Comparison of ENCODE assay signal across 20 cellular contexts in genomic region chr2:98501896-98502295, GRCh38. TPM values are rescaled to one million over a fixed set of nuclear protein-coding genes. Genes with fewer than 3 reads are reported as not detected.
A peak's percentile ranks its signal among the peaks of the same experiment; 100 is the strongest.
DNase-seq lines count a peak whose midpoint lies in the region; ATAC-seq and TF ChIP-seq lines count a peak whose summit lies in the region.
"Had no signal": no experiment of that assay in that cellular context is flagged by ENCODE, and none has a peak within 500 bp of the region (broad histone marks: within the 10 kb centered on the region; RNA-seq: fewer than 3 reads in every experiment).

No MANE protein-coding gene starts in this region.

- DNase-seq in GM23338 (ENCODE audit: low spot score): no peak
- DNase-seq in activated CD8-positive, alpha-beta T cell treated with anti-CD3 and anti-CD28 coated beads, Interleukin-2, amount 10 ng/mL, durations not matched to agents 7 days and 5 days: no peak
- DNase-seq in osteoblast (ENCODE audit: insufficient read length, low spot score, missing footprints): no peak
- no peak for DNase-seq in KBM-7
- DNase-seq in left colon: no peak
- no peak for DNase-seq in cardiac septum (ENCODE audit: low spot score)
- no peak for DNase-seq in cerebellar nuclear complex (lab: John Stamatoyannopoulos, UW)
- DNase-seq: activated CD4-positive, alpha-beta T cell treated with anti-CD3 and anti-CD28 coated beads, Interleukin-2, amount 50 U/mL, for 4 hours; activated effector memory CD4-positive, alpha-beta T cell treated with anti-CD3 and anti-CD28 coated beads, Interleukin-2, amount 50 U/mL, for 16 hours; DMS79 treated with DMSO at 0.1 percent for 48 hours; kidney; mucosa of descending colon; NCI-H2107; psoas muscle; stimulated activated CD4-positive, alpha-beta T cell treated with anti-CD3 and anti-CD28 coated beads, Interleukin-12 subunit alpha, Interleukin-12 subunit beta, amount 100 ng/mL, for 4 hours; stimulated activated naive CD4-positive, alpha-beta T cell treated with Interleukin-2 at 50 U/mL for 16 hours had no signal

- intact Hi-C loops in left colon (cut with DNase I, micrococcal nuclease): no loop called here
- intact Hi-C loops in cardiac septum (cut with DNase I): no loop called here

- H3K27me3 Mint-ChIP-seq in GM23338 (ENCODE audit: insufficient read depth, low read depth, poor library complexity): peaks cover 4% of the 10 kb centered on the region
- no peaks in the 10 kb centered on the region for H3K27me3 Mint-ChIP-seq in activated CD8-positive, alpha-beta T cell treated with anti-CD3 and anti-CD28 coated beads, Interleukin-2, amount 10 ng/mL, durations not matched to agents 7 days and 5 days (ENCODE audit: low read depth)
- H3K27me3 Mint-ChIP-seq: IgD-negative memory B cell had no signal

- peak overlapping the region; percentile 35; the same call in 1 of the 2 replicates for H3K27ac Mint-ChIP-seq in GM23338
- H3K27ac Mint-ChIP-seq in activated CD8-positive, alpha-beta T cell treated with anti-CD3 and anti-CD28 coated beads, Interleukin-2, amount 10 ng/mL, durations not matched to agents 7 days and 5 days: peak overlapping the region; percentile 2

- H3K27ac ChIP-seq in GM23338 (ENCODE audit: low read depth) (no peak overlapping the region), gastroesophageal sphincter (peak overlapping the region in 3 of 4 donors; percentile 44 to 80 (median 72)), osteoblast (ENCODE audit: low read depth, low read length) (peak overlapping the region; percentile 13)
- H3K27ac ChIP-seq: BLaER1 treated with 17β-estradiol and CSF1 and Interleukin-3, amounts not matched to agents 10 nM and 100 nM; psoas muscle; SK-N-MC had no signal

- no peaks in the 10 kb centered on the region for H3F3A ChIP-seq in GM23338 (replicated peaks; ENCODE audit: low read depth)

- H3K4me1 Mint-ChIP-seq in GM23338: peaks cover 21% of the 10 kb centered on the region
- H3K4me1 Mint-ChIP-seq in activated CD8-positive, alpha-beta T cell treated with anti-CD3 and anti-CD28 coated beads, Interleukin-2, amount 10 ng/mL, durations not matched to agents 7 days and 5 days (ENCODE audit: low read depth): peaks cover 81% of the 10 kb centered on the region

- H3K4me2 ChIP-seq in GM23338: no peak overlapping the region
- H3K4me2 ChIP-seq in osteoblast (ENCODE audit: insufficient read depth, low read length): no peak overlapping the region

- CTCF ChIA-PET in activated CD8-positive, alpha-beta T cell treated with anti-CD3 and anti-CD28 coated beads, Interleukin-2, amount 10 ng/mL, durations not matched to agents 7 days and 5 days (lab: Charles Lee): interaction anchor here (4.5 kb wide), 1 partner anchor 15 kb away, joined by 26 read pairs; no protein-coding TSS in a partner anchor

- H3K79me2 ChIP-seq in GM23338 (replicated peaks; ENCODE audit: insufficient read depth) (peaks cover 34% of the 10 kb centered on the region), osteoblast (ENCODE audit: insufficient read depth, low read length) (peaks cover 3% of the 10 kb centered on the region)

- 0 out of 2 replicates have a peak, but pooled peaks cover 9% of the 10 kb centered on the region for H3K9me2 ChIP-seq in GM23338 (ENCODE audit: insufficient read depth)

- H4K20me1 ChIP-seq in GM23338 (replicated peaks; ENCODE audit: insufficient read depth) (no peaks in the 10 kb centered on the region; the same call in 1 of the 2 replicates), osteoblast (ENCODE audit: insufficient read depth, low read length) (peaks cover 14% of the 10 kb centered on the region)

- no peaks in the 10 kb centered on the region for H3K4me1 ChIP-seq in GM23338 (ENCODE audit: insufficient read depth)
- peaks cover 4 to 86% (median 31%) of the 10 kb centered on the region in 3 donors for H3K4me1 ChIP-seq in gastroesophageal sphincter
- peaks cover 24% of the 10 kb centered on the region for H3K4me1 ChIP-seq in osteoblast (ENCODE audit: insufficient read depth, low read length)

- TF ChIP-seq EP300 in gastroesophageal sphincter (IDR thresholded peaks at IDR 0.05): no peak

- no peak for TF ChIP-seq CTCF in GM23338 (conservative IDR thresholded peaks at IDR 0.05; ENCODE audit: low read depth in 2 of 2)
- TF ChIP-seq CTCF in gastroesophageal sphincter (IDR thresholded peaks at IDR 0.05): no peak
- no peak for TF ChIP-seq CTCF in osteoblast (IDR thresholded peaks at IDR 0.05; ENCODE audit: extremely low read depth, low read depth, low read length)

- POLR2A ChIA-PET in activated CD8-positive, alpha-beta T cell treated with anti-CD3 and anti-CD28 coated beads, Interleukin-2, amount 10 ng/mL, durations not matched to agents 7 days and 5 days (lab: Charles Lee): no interaction called here

- H3K4me3 Mint-ChIP-seq in GM23338: no peak overlapping the region
- no peak overlapping the region for H3K4me3 Mint-ChIP-seq in activated CD8-positive, alpha-beta T cell treated with anti-CD3 and anti-CD28 coated beads, Interleukin-2, amount 10 ng/mL, durations not matched to agents 7 days and 5 days
- H3K4me3 Mint-ChIP-seq: IgD-negative memory B cell had no signal

- H2AFZ ChIP-seq in GM23338 (no peak overlapping the region), osteoblast (ENCODE audit: low read length) (no peak overlapping the region)

- ATAC-seq in GM23338 (no peak), gastroesophageal sphincter (no peak), left colon (no peak)
- ATAC-seq in activated CD8-positive, alpha-beta T cell treated with anti-CD3 and anti-CD28 coated beads, Interleukin-2, amount 10 ng/mL, durations not matched to agents 7 days and 5 days: no peak
- ATAC-seq: mucosa of descending colon had no signal

- H3K36me3 Mint-ChIP-seq in GM23338 (ENCODE audit: low read depth): peaks cover 27% of the 10 kb centered on the region
- H3K36me3 Mint-ChIP-seq in activated CD8-positive, alpha-beta T cell treated with anti-CD3 and anti-CD28 coated beads, Interleukin-2, amount 10 ng/mL, durations not matched to agents 7 days and 5 days (ENCODE audit: low read depth): peaks cover 83% of the 10 kb centered on the region

- 100% methylated on average over 2 of the region's 3 CpGs; no CpG with 5 or more reads in 1 of the 2 donors for WGBS in gastroesophageal sphincter (ENCODE audit: low coverage in 1 of 2), 2 donors

- H3K36me3 ChIP-seq in GM23338 (ENCODE audit: insufficient read depth): 0 out of 2 replicates have a peak, but pooled peaks cover 5% of the 10 kb centered on the region
- no peaks in the 10 kb centered on the region for H3K36me3 ChIP-seq in gastroesophageal sphincter
- no peaks in the 10 kb centered on the region for H3K36me3 ChIP-seq in osteoblast (ENCODE audit: insufficient read depth, low read length)

- in situ Hi-C loops in KBM-7 (cut with MboI; ENCODE audit: low pct_unique_long_range_greater_than_20kb, low sequenced_read_pairs): no loop called here

- H3K4me3 ChIP-seq in GM23338 (no peak overlapping the region), gastroesophageal sphincter (no peak overlapping the region), osteoblast (ENCODE audit: insufficient read depth, low read length) (no peak overlapping the region)
- H3K4me3 ChIP-seq: BLaER1 treated with 17β-estradiol and CSF1 and Interleukin-3, amounts not matched to agents 10 nM and 100 nM; mucosa of descending colon; psoas muscle; SK-N-MC had no signal

- H3K9me3 Mint-ChIP-seq in GM23338: peaks cover 17% of the 10 kb centered on the region
- H3K9me3 Mint-ChIP-seq in activated CD8-positive, alpha-beta T cell treated with anti-CD3 and anti-CD28 coated beads, Interleukin-2, amount 10 ng/mL, durations not matched to agents 7 days and 5 days (ENCODE audit: insufficient read depth): peaks cover 9% of the 10 kb centered on the region

- H3K27me3 ChIP-seq in GM23338 (ENCODE audit: insufficient read depth): no peaks in the 10 kb centered on the region
- H3K27me3 ChIP-seq in gastroesophageal sphincter: no peaks in the 10 kb centered on the region
- H3K27me3 ChIP-seq in osteoblast (ENCODE audit: insufficient read depth, low read length): no peaks in the 10 kb centered on the region
- H3K27me3 ChIP-seq: BLaER1 treated with 17β-estradiol and CSF1 and Interleukin-3, amounts not matched to agents 10 nM and 100 nM had no signal

- H3K9me3 ChIP-seq in gastroesophageal sphincter (no peaks in the 10 kb centered on the region), osteoblast (ENCODE audit: low read depth, low read length) (no peaks in the 10 kb centered on the region)

- no peak for TF ChIP-seq POLR2A in gastroesophageal sphincter (IDR thresholded peaks at IDR 0.05)

RNA-seq across cellular contexts. Expression of gene INPP4A, which starts 57.2 kb away (rescaled TPM):
- total RNA-seq in GM23338 (2014; rRNA removed; shearing (Covaris generic)): 36.9 and 42.3 TPM in 2 replicates
- polyA plus RNA-seq in GM23338 (2016; fragmentation: Nextera tagmentation; extraction: Ambion mirVana): 6.5 and 8.5 TPM in 2 replicates
- total RNA-seq in activated CD8-positive, alpha-beta T cell treated with anti-CD3 and anti-CD28 coated beads, Interleukin-2, amount 10 ng/mL, durations not matched to agents 7 days and 5 days: 100 to 1,000 TPM; 152 to 157 TPM
- 10 to 100 TPM; 30.2 to 45.1 (median 37.8) TPM for total RNA-seq in gastroesophageal sphincter
- 25.7 and 25.9 TPM in 2 replicates for total RNA-seq in osteoblast
- 10 to 100 TPM; 14.3 to 19.1 TPM for total RNA-seq in left colon
- 19.9 TPM for total RNA-seq in cardiac septum
